Comparison of ENCODE assay signal across 18 cellular contexts in the genomic region with DNA sequence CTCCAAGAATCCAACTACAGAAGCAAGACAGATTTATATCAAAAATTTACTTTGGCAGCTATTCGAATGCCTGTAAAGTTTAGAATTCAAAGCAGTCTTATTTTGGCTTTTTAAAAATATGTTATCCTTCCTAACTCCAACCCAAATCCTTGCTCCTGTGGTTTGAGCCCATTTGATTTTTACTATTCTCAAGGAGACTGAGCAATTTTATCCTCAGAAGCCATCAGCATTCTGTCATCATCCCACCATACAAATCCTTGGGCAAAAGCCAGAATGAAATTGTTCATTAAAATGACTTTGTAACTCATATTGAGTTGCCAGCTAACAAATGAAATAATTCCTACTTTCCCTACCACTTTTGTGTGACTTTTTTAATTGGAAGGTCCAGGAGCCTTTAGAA.
A peak's percentile ranks its signal among the peaks of the same experiment; 100 is the strongest.
DNase-seq lines count a peak whose midpoint lies in the region.
"Had no signal": no experiment of that assay in that cellular context is flagged by ENCODE, and none has a peak within 500 bp of the region (broad histone marks: within the 10 kb centered on the region; RNA-seq: fewer than 3 reads in every experiment).

No MANE protein-coding gene starts in this region.

- H3K27ac ChIP-seq in mesenchymal stem cell (ENCODE audit: low read length, poor library complexity, severe bottlenecking), result peak overlapping the region; percentile 73
- H3K27ac ChIP-seq: BLaER1, C4-2B, GM23248 had no signal

- H4K91ac ChIP-seq in mesenchymal stem cell (ENCODE audit: low read length), result no peak overlapping the region

- H3K36me3 ChIP-seq in mesenchymal stem cell (ENCODE audit: control insufficient read depth in 1 of 2, insufficient read depth in 2 of 2, low read depth in 1 of 2, low read length in 2 of 2) (no peaks in the 10 kb centered on the region), H7 (replicated peaks; ENCODE audit: control insufficient read depth, insufficient read depth, low read length) (no peaks in the 10 kb centered on the region), MG63 (no peaks in the 10 kb centered on the region)
- H3K36me3 ChIP-seq: BLaER1 had no signal

- H3K4me3 ChIP-seq in mesenchymal stem cell (ENCODE audit: insufficient read depth in 1 of 2, low read depth in 1 of 2, low read length in 2 of 2) (no peak overlapping the region), H7 (ENCODE audit: insufficient read depth, low read depth, low read length) (no peak overlapping the region), MG63 (no peak overlapping the region)
- H3K4me3 ChIP-seq: BLaER1, GM12878, GM23248 had no signal

- H2BK5ac ChIP-seq in mesenchymal stem cell (ENCODE audit: low read depth, low read length, poor library complexity, severe bottlenecking), result no peak overlapping the region

- no peaks in the 10 kb centered on the region for H3K79me1 ChIP-seq in mesenchymal stem cell (replicated peaks; ENCODE audit: low read length, poor library complexity, severe bottlenecking)

- peak; percentile 74 for DNase-seq in EH (ENCODE audit: low read depth)
- peak; percentile 24 for DNase-seq in ELR (ENCODE audit: low read depth)
- DNase-seq in mesenchymal stem cell, result no peak
- DNase-seq in stromal cell of bone marrow (ENCODE audit: low read depth), result peak; percentile 14
- no peak for DNase-seq in DMS53 (lab: John Stamatoyannopoulos, UW)
- no peak for DNase-seq in H7
- DNase-seq in MG63, result no peak
- DNase-seq: Caco-2; CD4-positive, CD25-positive, alpha-beta regulatory T cell; CD8-positive, alpha-beta T cell; DMS153; DMS79; GDM1; GM23248; H9 had no signal

- H3K14ac ChIP-seq in mesenchymal stem cell (ENCODE audit: low read length in 2 of 2), result no peak overlapping the region

- H3K9me3 ChIP-seq in mesenchymal stem cell (ENCODE audit: control insufficient read depth, low read length) (no peaks in the 10 kb centered on the region), MG63 (no peaks in the 10 kb centered on the region)
- H3K9me3 ChIP-seq: BLaER1, Caco-2 had no signal

- no peak overlapping the region for H4K8ac ChIP-seq in mesenchymal stem cell (ENCODE audit: low read length)

- no peak overlapping the region for H2AFZ ChIP-seq in mesenchymal stem cell (ENCODE audit: low read depth, low read length)
- H2AFZ ChIP-seq: GM23248 had no signal

- 100% methylated on average over 1 of the region's 1 CpG for WGBS in mesenchymal stem cell

- H2BK12ac ChIP-seq in mesenchymal stem cell (ENCODE audit: low read length in 2 of 2), result no peak overlapping the region

- no peak overlapping the region for H2AK5ac ChIP-seq in mesenchymal stem cell (ENCODE audit: low read length, severe bottlenecking)

- no peaks in the 10 kb centered on the region for H3K4me1 ChIP-seq in mesenchymal stem cell (ENCODE audit: control insufficient read depth, insufficient read depth, low read depth, low read length)
- H3K4me1 ChIP-seq: BLaER1, Caco-2 had no signal

- no peak overlapping the region for H3K18ac ChIP-seq in mesenchymal stem cell (ENCODE audit: low read depth in 1 of 2, low read length in 2 of 2)

- no peak overlapping the region for H3K4ac ChIP-seq in mesenchymal stem cell (ENCODE audit: low read depth in 1 of 2, low read length in 2 of 2)

- no peak overlapping the region for H3K4me2 ChIP-seq in mesenchymal stem cell (ENCODE audit: low read length, poor library complexity, severe bottlenecking)
- H3K4me2 ChIP-seq: BLaER1 had no signal

- no peak overlapping the region for H2BK120ac ChIP-seq in mesenchymal stem cell (ENCODE audit: low read depth, low read length)

- no peak overlapping the region for H3K23ac ChIP-seq in mesenchymal stem cell (ENCODE audit: low read length in 2 of 2)

- H3K27me3 ChIP-seq in mesenchymal stem cell (ENCODE audit: control insufficient read depth in 1 of 2, insufficient read depth in 1 of 2, low read length in 2 of 2), result no peaks in the 10 kb centered on the region
- no peaks in the 10 kb centered on the region for H3K27me3 ChIP-seq in H7 (ENCODE audit: control insufficient read depth, insufficient read depth, low read length)
- H3K27me3 ChIP-seq in MG63, result no peaks in the 10 kb centered on the region
- H3K27me3 ChIP-seq: BLaER1 had no signal

- no peak overlapping the region for H3K9ac ChIP-seq in mesenchymal stem cell (ENCODE audit: low read length)
- H3K9ac ChIP-seq: BLaER1, GM23248 had no signal

- no peak overlapping the region for H2BK15ac ChIP-seq in mesenchymal stem cell (ENCODE audit: low read depth, poor library complexity, severe bottlenecking)

Comparison
In these comparisons a context has a peak if more than half of its experiments do, and no peak if none do; other contexts are left out.
1. DNase-seq: peak in EH (single experiment), ELR (single experiment) and stromal cell of bone marrow (single experiment); none in mesenchymal stem cell (single experiment), DMS53 (single experiment), H7 (single experiment) and MG63 (single experiment).